1 cellular context compared by ENCODE assay signal in genomic region chr1:221164029-221164428, GRCh38.
TF ChIP-seq lines count a peak whose summit lies in the region.

No MANE protein-coding gene starts in this region.

TF ChIP-seq in SK-N-SH, 30 proteins besides CTCF, POLR2A, EP300 and RAD21:
- no peak for TF ChIP-seq TAF1 (IDR thresholded peaks at IDR 0.05; ENCODE audit: borderline replicate concordance, low read depth, low read length)
- TF ChIP-seq REST (IDR thresholded peaks at IDR 0.05; ENCODE audit: low read depth, low read length), result no peak
- TF ChIP-seq YY1 (IDR thresholded peaks at IDR 0.05; ENCODE audit: low read depth), result no peak
- no peak for TF ChIP-seq ZBTB33 (IDR thresholded peaks at IDR 0.05; ENCODE audit: borderline replicate concordance, low read depth)
- no peak for TF ChIP-seq NRF1 (IDR thresholded peaks at IDR 0.05; ENCODE audit: low read depth, low read length)
- peak; percentile 80; the same call in 1 of the 2 replicates for TF ChIP-seq RXRA (IDR thresholded peaks at IDR 0.05; ENCODE audit: borderline replicate concordance, low read depth)
- TF ChIP-seq TEAD4 (IDR thresholded peaks at IDR 0.05; ENCODE audit: borderline replicate concordance, insufficient read depth), result no peak
- no peak for TF ChIP-seq IRF3 (IDR thresholded peaks at IDR 0.05; ENCODE audit: low read depth, low read length)
- 0 out of 2 replicates have a peak, but pooled peaks have one; percentile 8 for TF ChIP-seq NFIC (IDR thresholded peaks at IDR 0.05; ENCODE audit: borderline replicate concordance)
- peak; percentile 55 for TF ChIP-seq TCF12 (IDR thresholded peaks at IDR 0.05)
- TF ChIP-seq SMC3 (IDR thresholded peaks at IDR 0.05; ENCODE audit: low read depth, low read length), result no peak
- no peak for TF ChIP-seq FOXM1 (IDR thresholded peaks at IDR 0.05; ENCODE audit: low read depth)
- no peak for TF ChIP-seq ELF1 (IDR thresholded peaks at IDR 0.05)
- TF ChIP-seq PBX3 (IDR thresholded peaks at IDR 0.05), result peak; percentile 70
- no peak for TF ChIP-seq GABPA (IDR thresholded peaks at IDR 0.05; ENCODE audit: low read depth)
- no peak for TF ChIP-seq EZH2phosphoT487 (IDR thresholded peaks at IDR 0.05; ENCODE audit: borderline replicate concordance, low read depth)
- TF ChIP-seq JUND (IDR thresholded peaks at IDR 0.05), result 0 out of 2 replicates have a peak, but pooled peaks have one; percentile 44
- no peak for TF ChIP-seq USF2 (IDR thresholded peaks at IDR 0.05; ENCODE audit: borderline replicate concordance, low read depth, low read length)
- TF ChIP-seq CHD2 (IDR thresholded peaks at IDR 0.05; ENCODE audit: low read length, partially characterized antibody), result no peak
- TF ChIP-seq FOSL2 (IDR thresholded peaks at IDR 0.05; ENCODE audit: borderline replicate concordance, low read depth), result peak; percentile 49; the same call in 1 of the 2 replicates
- no peak for TF ChIP-seq SIN3A (IDR thresholded peaks at IDR 0.05; ENCODE audit: borderline replicate concordance, low read depth, low read length)
- TF ChIP-seq GATA2 (CRISPR knock-in tag; IDR thresholded peaks at IDR 0.05), result no peak
- no peak for TF ChIP-seq MAX (IDR thresholded peaks at IDR 0.05; ENCODE audit: low read depth)
- TF ChIP-seq RCOR1 (IDR thresholded peaks at IDR 0.05; ENCODE audit: low read length), result no peak
- no peak for TF ChIP-seq USF1 (IDR thresholded peaks at IDR 0.05; ENCODE audit: borderline replicate concordance, low read depth)
